18 cellular contexts compared by ENCODE assay signal in genomic region chrX:39163585-39163984, GRCh38.
DNase-seq lines count a peak whose midpoint lies in the region; ATAC-seq lines count a peak whose summit lies in the region.
"Had no signal": no experiment of that assay in that cellular context is flagged by ENCODE, and none has a peak within 500 bp of the region (broad histone marks: within the 10 kb centered on the region; RNA-seq: fewer than 3 reads in every experiment).

No MANE protein-coding gene starts in this region.

- DNase-seq in activated T-cell treated with anti-CD3 and anti-CD28 coated beads, Interleukin-2, amount 50 U/mL, for 24 hours: no peak
- DNase-seq in activated T-cell treated with anti-CD3 and anti-CD28 coated beads for 4 hours (no peak), anterior cingulate cortex (lab: John Stamatoyannopoulos, UW) (no peak), NCI-H2227 treated with DMSO at 0.1 percent for 48 hours (lab: John Stamatoyannopoulos, UW) (no peak)
- DNase-seq in stimulated activated naive CD8-positive, alpha-beta T cell treated with anti-CD3 and anti-CD28 coated beads, Interleukin-15, Interleukin-2, amounts not matched to agents 100 U/mL and 50 U/mL, for 24 hours: no peak
- no peak for DNase-seq in stimulated activated naive CD8-positive, alpha-beta T cell treated with anti-CD3 and anti-CD28 coated beads, Interleukin-15, amount 100 ng/mL, for 72 hours
- peak; percentile 12 for DNase-seq in activated naive CD4-positive, alpha-beta T cell treated with anti-CD3 and anti-CD28 coated beads, Interleukin-2, amount 50 U/mL, for 16 hours
- DNase-seq: BE2C; CD4-positive, alpha-beta memory T cell; DND-41; GDM1; HCEC 1CT; NCI-H1694; NCI-H2107; NCI-H345; NCI-H526 treated with DMSO at 0.1 percent for 48 hours; OCI-M1 had no signal

- H3K4me3 Mint-ChIP-seq in activated T-cell treated with anti-CD3 and anti-CD28 coated beads, Interleukin-2, amount 50 U/mL, for 24 hours: no peak overlapping the region
- H3K4me3 Mint-ChIP-seq in stimulated activated naive CD8-positive, alpha-beta T cell treated with anti-CD3 and anti-CD28 coated beads, Interleukin-15, amount 100 ng/mL, for 72 hours: no peak overlapping the region

- peak overlapping the region; percentile 13 for H3K27ac Mint-ChIP-seq in activated T-cell treated with anti-CD3 and anti-CD28 coated beads, Interleukin-2, amount 50 U/mL, for 24 hours
- no peak overlapping the region for H3K27ac Mint-ChIP-seq in stimulated activated naive CD8-positive, alpha-beta T cell treated with anti-CD3 and anti-CD28 coated beads, Interleukin-15, amount 100 ng/mL, for 72 hours
- H3K27ac Mint-ChIP-seq: CD4-positive, alpha-beta memory T cell had no signal

- peaks cover 65% of the 10 kb centered on the region for H3K27me3 Mint-ChIP-seq in activated T-cell treated with anti-CD3 and anti-CD28 coated beads, Interleukin-2, amount 50 U/mL, for 24 hours
- peaks cover 7% of the 10 kb centered on the region for H3K27me3 Mint-ChIP-seq in stimulated activated naive CD8-positive, alpha-beta T cell treated with anti-CD3 and anti-CD28 coated beads, Interleukin-15, amount 100 ng/mL, for 72 hours

- no peaks in the 10 kb centered on the region for H3K36me3 Mint-ChIP-seq in activated T-cell treated with anti-CD3 and anti-CD28 coated beads, Interleukin-2, amount 50 U/mL, for 24 hours (ENCODE audit: low read depth)
- H3K36me3 Mint-ChIP-seq: CD4-positive, alpha-beta memory T cell had no signal

- no peaks in the 10 kb centered on the region for H3K9me3 Mint-ChIP-seq in activated T-cell treated with anti-CD3 and anti-CD28 coated beads, Interleukin-2, amount 50 U/mL, for 24 hours
- no peaks in the 10 kb centered on the region for H3K9me3 Mint-ChIP-seq in stimulated activated naive CD8-positive, alpha-beta T cell treated with anti-CD3 and anti-CD28 coated beads, Interleukin-15, amount 100 ng/mL, for 72 hours

- peaks cover 49% of the 10 kb centered on the region for H3K4me1 Mint-ChIP-seq in activated T-cell treated with anti-CD3 and anti-CD28 coated beads, Interleukin-2, amount 50 U/mL, for 24 hours (ENCODE audit: low read depth)
- peaks cover 40% of the 10 kb centered on the region for H3K4me1 Mint-ChIP-seq in stimulated activated naive CD8-positive, alpha-beta T cell treated with anti-CD3 and anti-CD28 coated beads, Interleukin-15, amount 100 ng/mL, for 72 hours

- ATAC-seq in stimulated activated naive CD8-positive, alpha-beta T cell treated with anti-CD3 and anti-CD28 coated beads, Interleukin-15, Interleukin-2, amounts not matched to agents 100 U/mL and 50 U/mL, for 24 hours: peak; percentile 64
- ATAC-seq in stimulated activated naive CD8-positive, alpha-beta T cell treated with anti-CD3 and anti-CD28 coated beads, Interleukin-15, amount 100 ng/mL, for 72 hours: no peak
- ATAC-seq: HepG2 had no signal
